In genomic region chr22:29605236-29605850, GRCh38 we compare ENCODE assay signal across 10 cellular contexts. TPM values are rescaled to one million over a fixed set of nuclear protein-coding genes. Genes with fewer than 3 reads are reported as not detected.
DNase-seq lines count a peak whose midpoint lies in the region; ATAC-seq and TF ChIP-seq lines count a peak whose summit lies in the region.
"Had no signal": no experiment of that assay in that cellular context is flagged by ENCODE, and none has a peak within 500 bp of the region (broad histone marks: within the 10 kb centered on the region; RNA-seq: fewer than 3 reads in every experiment).

No MANE protein-coding gene starts in this region.

- in situ Hi-C loops in Panc1 (cut with HindIII; ENCODE audit: low pct_unique_long_range_greater_than_20kb, low sequenced_read_pairs): no loop called here

- intact Hi-C loops in Panc1 (cut with micrococcal nuclease; ENCODE audit: unreplicated experiment): no loop called here

- peak overlapping the region; percentile 98 for H3K9ac ChIP-seq in skeletal muscle satellite cell (ENCODE audit: low read depth, low read length)

- no peaks in the 10 kb centered on the region for H3K27me3 Mint-ChIP-seq in activated CD8-positive, alpha-beta memory T cell treated with anti-CD3 and anti-CD28 coated beads, Interleukin-2, amount 10 ng/mL, durations not matched to agents 7 days and 5 days
- no peaks in the 10 kb centered on the region for H3K27me3 Mint-ChIP-seq in effector memory CD8-positive, alpha-beta T cell

- POLR2A ChIA-PET in Panc1 (lab: Charles Lee): no interaction called here

- H3K4me1 Mint-ChIP-seq in activated CD8-positive, alpha-beta memory T cell treated with anti-CD3 and anti-CD28 coated beads, Interleukin-2, amount 10 ng/mL, durations not matched to agents 7 days and 5 days: peaks cover 28% of the 10 kb centered on the region
- peaks cover 14 to 30% of the 10 kb centered on the region in 2 donors for H3K4me1 Mint-ChIP-seq in effector memory CD8-positive, alpha-beta T cell (ENCODE audit: low read depth in 2 of 2)

- CTCF ChIA-PET in activated CD8-positive, alpha-beta memory T cell treated with anti-CD3 and anti-CD28 coated beads, Interleukin-2, amount 10 ng/mL, durations not matched to agents 7 days and 5 days (lab: Charles Lee): interaction anchor here (1.1 to 5.0 kb wide), 8 partner anchors 9 to 400 kb away, joined by 3 to 36 read pairs (median 4); no protein-coding TSS in a partner anchor
- CTCF ChIA-PET in Panc1 (lab: Charles Lee): no interaction called here

- no peak for ATAC-seq in activated CD8-positive, alpha-beta memory T cell treated with anti-CD3 and anti-CD28 coated beads, Interleukin-2, amount 10 ng/mL, durations not matched to agents 7 days and 5 days
- ATAC-seq in Panc1: no peak
- ATAC-seq in effector memory CD8-positive, alpha-beta T cell (replicated peaks): no peak

- no peak for TF ChIP-seq CTCF in Panc1 (IDR thresholded peaks at IDR 0.05)

- H3K9me3 ChIP-seq in Panc1 (ENCODE audit: control insufficient read depth, insufficient read depth, low read depth, low read length): no peaks in the 10 kb centered on the region; the same call in 1 of the 2 replicates
- H3K9me3 ChIP-seq in skeletal muscle satellite cell (replicated peaks; ENCODE audit: low read length): no peaks in the 10 kb centered on the region
- H3K9me3 ChIP-seq: adrenal gland had no signal

- H3K27ac ChIP-seq in Panc1 (ENCODE audit: low read length): peak overlapping the region; percentile 85

- H3K4me3 ChIP-seq in Panc1 (ENCODE audit: low read depth in 2 of 2, low read length in 2 of 2) (peak overlapping the region; percentile 84 to 86), skeletal muscle satellite cell (ENCODE audit: low read length) (peak overlapping the region; percentile 91)

- H3K9me3 Mint-ChIP-seq in activated CD8-positive, alpha-beta memory T cell treated with anti-CD3 and anti-CD28 coated beads, Interleukin-2, amount 10 ng/mL, durations not matched to agents 7 days and 5 days (ENCODE audit: low read depth): no peaks in the 10 kb centered on the region
- H3K9me3 Mint-ChIP-seq in effector memory CD8-positive, alpha-beta T cell: no peaks in the 10 kb centered on the region

- no TSS peak for BruUV-seq in Panc1 (replicated peaks; lab: Mats Ljungman, UMichigan)

- H3K36me3 ChIP-seq in Panc1 (ENCODE audit: control insufficient read depth, insufficient read depth, low read length) (peaks cover 7% of the 10 kb centered on the region; the same call in 1 of the 2 replicates), skeletal muscle satellite cell (ENCODE audit: insufficient read depth, low read length) (peaks cover 19% of the 10 kb centered on the region)
- H3K36me3 ChIP-seq: adrenal gland had no signal

- peak overlapping the region; percentile 85 for H3K4me3 Mint-ChIP-seq in activated CD8-positive, alpha-beta memory T cell treated with anti-CD3 and anti-CD28 coated beads, Interleukin-2, amount 10 ng/mL, durations not matched to agents 7 days and 5 days
- peak overlapping the region; percentile 90 to 92 for H3K4me3 Mint-ChIP-seq in effector memory CD8-positive, alpha-beta T cell

- H3K36me3 Mint-ChIP-seq in activated CD8-positive, alpha-beta memory T cell treated with anti-CD3 and anti-CD28 coated beads, Interleukin-2, amount 10 ng/mL, durations not matched to agents 7 days and 5 days: peaks cover 23% of the 10 kb centered on the region
- peaks cover 3% of the 10 kb centered on the region for H3K36me3 Mint-ChIP-seq in effector memory CD8-positive, alpha-beta T cell (ENCODE audit: insufficient read depth)

- peak overlapping the region; percentile 89 for H3K27ac Mint-ChIP-seq in activated CD8-positive, alpha-beta memory T cell treated with anti-CD3 and anti-CD28 coated beads, Interleukin-2, amount 10 ng/mL, durations not matched to agents 7 days and 5 days
- peak overlapping the region in 1 of 2 donors; percentile 93 for H3K27ac Mint-ChIP-seq in effector memory CD8-positive, alpha-beta T cell

- peak overlapping the region; percentile 89 for H3K4me2 ChIP-seq in skeletal muscle satellite cell (ENCODE audit: low read length)

- H3K4me1 ChIP-seq in Panc1 (ENCODE audit: control insufficient read depth, insufficient read depth, low read length) (peaks cover 25% of the 10 kb centered on the region), skeletal muscle satellite cell (ENCODE audit: control insufficient read depth, insufficient read depth, low read length) (peaks cover 29% of the 10 kb centered on the region)

- DNase-seq in activated CD8-positive, alpha-beta memory T cell treated with anti-CD3 and anti-CD28 coated beads, Interleukin-2, amount 10 ng/mL, durations not matched to agents 7 days and 5 days: no peak
- DNase-seq in activated CD8-positive, alpha-beta memory T cell treated with anti-CD3 and anti-CD28 coated beads, Interleukin-2, amount 50 U/mL, for 48 hours: no peak
- DNase-seq in Panc1 (ENCODE audit: low read depth, low spot score) (no peak), UCSD-AML1 (lab: John Stamatoyannopoulos, UW; ENCODE audit: unreplicated experiment) (no peak)
- DNase-seq in effector memory CD8-positive, alpha-beta T cell: no peak
- no peak for DNase-seq in stimulated activated naive CD4-positive, alpha-beta T cell treated with Interleukin-2 at 50 U/mL for 16 hours (lab: John Stamatoyannopoulos, UW)
- DNase-seq in stimulated activated CD8-positive, alpha-beta memory T cell treated with anti-CD3 and anti-CD28 coated beads, Interleukin-4, amount 100 ng/mL, for 48 hours: no peak
- DNase-seq: T-helper 9 cell had no signal

- no peaks in the 10 kb centered on the region for H3K27me3 ChIP-seq in Panc1 (ENCODE audit: control insufficient read depth, insufficient read depth, low read length)
- no peaks in the 10 kb centered on the region for H3K27me3 ChIP-seq in skeletal muscle satellite cell (ENCODE audit: control insufficient read depth, insufficient read depth, low read length)
- H3K27me3 ChIP-seq: adrenal gland had no signal

RNA-seq across cellular contexts. Expression of gene NF2, which starts 1.9 kb away (rescaled TPM):
- total RNA-seq in activated CD8-positive, alpha-beta memory T cell treated with anti-CD3 and anti-CD28 coated beads, Interleukin-2, amount 10 ng/mL, durations not matched to agents 7 days and 5 days: 10 to 100 TPM; 46.6 to 61.2 TPM
- 190 TPM for total RNA-seq in Panc1 (2021; ENCODE audit: unreplicated experiment)
- 34.0 TPM for polyA plus RNA-seq in Panc1 (2012; ENCODE audit: insufficient read length)
- 83.9 and 91.5 TPM in 2 replicates for total RNA-seq in skeletal muscle satellite cell (2012; rRNA removed)

RNA-seq across cellular contexts. Expression of gene NIPSNAP1, which starts 24.4 kb away (rescaled TPM):
- total RNA-seq in activated CD8-positive, alpha-beta memory T cell treated with anti-CD3 and anti-CD28 coated beads, Interleukin-2, amount 10 ng/mL, durations not matched to agents 7 days and 5 days: 10 to 100 TPM; 43.4 to 44.8 TPM
- total RNA-seq in Panc1 (2021; ENCODE audit: unreplicated experiment): 40.0 TPM
- 72.8 TPM for polyA plus RNA-seq in Panc1 (2012; ENCODE audit: insufficient read length)
- 37.8 and 51.5 TPM in 2 replicates for total RNA-seq in skeletal muscle satellite cell (2012; rRNA removed)

RNA-seq across cellular contexts. Expression of gene THOC5, which starts 51.8 kb away (rescaled TPM):
- total RNA-seq in activated CD8-positive, alpha-beta memory T cell treated with anti-CD3 and anti-CD28 coated beads, Interleukin-2, amount 10 ng/mL, durations not matched to agents 7 days and 5 days: 10 to 100 TPM; 57.5 to 62.9 TPM
- 74.4 TPM for total RNA-seq in Panc1 (2021; ENCODE audit: unreplicated experiment)
- 43.1 TPM for polyA plus RNA-seq in Panc1 (2012; ENCODE audit: insufficient read length)
- total RNA-seq in skeletal muscle satellite cell (2012; rRNA removed): 36.0 and 38.0 TPM in 2 replicates
